ENCODE assay signal across 24 cellular contexts in genomic region chr5:17374157-17374556, GRCh38.
DNase-seq lines count a peak whose midpoint lies in the region; ATAC-seq and TF ChIP-seq lines count a peak whose summit lies in the region.
"Had no signal": no experiment of that assay in that cellular context is flagged by ENCODE, and none has a peak within 500 bp of the region (broad histone marks: within the 10 kb centered on the region; RNA-seq: fewer than 3 reads in every experiment).

No MANE protein-coding gene starts in this region.

- no peak overlapping the region for H2BK5ac ChIP-seq in H9 (ENCODE audit: insufficient read length, low read length)

- peak overlapping the region in 1 of 2 experiments; percentile 21; a peak in 1 of 5 replicates for H3K4me3 Mint-ChIP-seq in H9
- H3K4me3 Mint-ChIP-seq in stimulated activated effector memory CD8-positive, alpha-beta T cell treated with anti-CD3 and anti-CD28 coated beads, Interleukin-12 subunit alpha, Interleukin-12 subunit beta, amount 100 ng/mL, for 72 hours, result no peak overlapping the region
- H3K4me3 Mint-ChIP-seq: activated CD4-positive, alpha-beta memory T cell treated with anti-CD3 and anti-CD28 coated beads, Interleukin-2, amount 10 ng/mL, durations not matched to agents 7 days and 5 days; activated naive CD8-positive, alpha-beta T cell treated with anti-CD3 and anti-CD28 coated beads, Interleukin-2, amount 10 ng/mL, durations not matched to agents 7 days and 5 days; CD8-positive, alpha-beta memory T cell had no signal

- BruUV-seq in PC-9 (replicated peaks; lab: Mats Ljungman, UMichigan), result no TSS peak

- intact Hi-C loops in PC-9 (cut with micrococcal nuclease; ENCODE audit: unreplicated experiment) (no loop called here), aorta (cut with DNase I) (no loop called here), vagina (cut with DNase I) (no loop called here)

- H3K79me2 ChIP-seq in H9 (ENCODE audit: insufficient read depth, low read length), result no peaks in the 10 kb centered on the region
- no peaks in the 10 kb centered on the region for H3K79me2 ChIP-seq in PC-9 (ENCODE audit: low read depth)

- H3K27me3 ChIP-seq in H9 (ENCODE audit: insufficient read depth, low read length) (no peaks in the 10 kb centered on the region), PC-9 (ENCODE audit: insufficient read depth, low read depth) (no peaks in the 10 kb centered on the region), skeletal muscle tissue (ENCODE audit: control insufficient read depth in 3 of 3, insufficient read depth in 3 of 3, low read length in 3 of 3) (no peaks in the 10 kb centered on the region), aorta (ENCODE audit: control insufficient read depth in 1 of 2, insufficient read depth in 2 of 2, low read length in 1 of 2) (no peaks in the 10 kb centered on the region), vagina (no peaks in the 10 kb centered on the region)
- H3K27me3 ChIP-seq: breast epithelium, heart right ventricle, neutrophil, thyroid gland had no signal

- H3K4me3 ChIP-seq in PC-9 (no peak overlapping the region), skeletal muscle tissue (ENCODE audit: low read length in 3 of 3) (no peak overlapping the region), aorta (ENCODE audit: low read length in 2 of 2) (no peak overlapping the region), vagina (no peak overlapping the region)
- H3K4me3 ChIP-seq: breast epithelium, coronary artery, heart right ventricle, left ventricle myocardium inferior, prostate gland, thyroid gland had no signal

- no peak overlapping the region for H2BK12ac ChIP-seq in H9 (ENCODE audit: insufficient read length, low read depth, low read length)

- H3K9me3 ChIP-seq in H9 (ENCODE audit: control insufficient read depth, low read depth, low read length), result no peaks in the 10 kb centered on the region
- no peaks in the 10 kb centered on the region for H3K9me3 ChIP-seq in PC-9 (ENCODE audit: insufficient read depth, low read depth)
- H3K9me3 ChIP-seq in skeletal muscle tissue (ENCODE audit: control insufficient read depth in 3 of 3, low read length in 3 of 3), result no peaks in the 10 kb centered on the region
- H3K9me3 ChIP-seq in aorta (ENCODE audit: control insufficient read depth, low read length), result peaks cover 1% of the 10 kb centered on the region
- no peaks in the 10 kb centered on the region for H3K9me3 ChIP-seq in vagina
- H3K9me3 ChIP-seq: breast epithelium, left ventricle myocardium inferior, neutrophil, prostate gland, thyroid gland had no signal

- H3K27ac ChIP-seq in H9 (ENCODE audit: insufficient read length, low read depth, low read length) (no peak overlapping the region), PC-9 (no peak overlapping the region), epithelial cell of prostate (peak overlapping the region; percentile 36), skeletal muscle tissue (ENCODE audit: low read depth, low read length) (peak overlapping the region; percentile 11), aorta (ENCODE audit: low read depth in 1 of 2, low read length in 2 of 2) (no peak overlapping the region), vagina (no peak overlapping the region)
- H3K27ac ChIP-seq: breast epithelium, coronary artery, left ventricle myocardium inferior, neutrophil, prostate gland, thyroid gland had no signal

- H3K36me3 ChIP-seq in PC-9 (ENCODE audit: low read depth), result no peaks in the 10 kb centered on the region
- no peaks in the 10 kb centered on the region for H3K36me3 ChIP-seq in skeletal muscle tissue (ENCODE audit: control insufficient read depth in 3 of 3, insufficient read depth in 3 of 3, low read length in 3 of 3)
- no peaks in the 10 kb centered on the region for H3K36me3 ChIP-seq in aorta (ENCODE audit: control insufficient read depth in 1 of 2, insufficient read depth in 2 of 2, low read length in 1 of 2)
- no peaks in the 10 kb centered on the region for H3K36me3 ChIP-seq in vagina
- H3K36me3 ChIP-seq: breast epithelium, heart right ventricle, left ventricle myocardium inferior, neutrophil, prostate gland, thyroid gland had no signal

- H3K4me1 Mint-ChIP-seq in H9, result peaks cover 24% of the 10 kb centered on the region in 2 experiments
- no peaks in the 10 kb centered on the region for H3K4me1 Mint-ChIP-seq in stimulated activated effector memory CD8-positive, alpha-beta T cell treated with anti-CD3 and anti-CD28 coated beads, Interleukin-12 subunit alpha, Interleukin-12 subunit beta, amount 100 ng/mL, for 72 hours
- H3K4me1 Mint-ChIP-seq: activated CD4-positive, alpha-beta memory T cell treated with anti-CD3 and anti-CD28 coated beads, Interleukin-2, amount 10 ng/mL, durations not matched to agents 7 days and 5 days; activated naive CD8-positive, alpha-beta T cell treated with anti-CD3 and anti-CD28 coated beads, Interleukin-2, amount 10 ng/mL, durations not matched to agents 7 days and 5 days; CD8-positive, alpha-beta memory T cell had no signal

- H3K9me3 Mint-ChIP-seq in H9, result peaks cover 0 to 3% of the 10 kb centered on the region in 2 experiments; a peak in 2 of 5 replicates
- H3K9me3 Mint-ChIP-seq in stimulated activated effector memory CD8-positive, alpha-beta T cell treated with anti-CD3 and anti-CD28 coated beads, Interleukin-12 subunit alpha, Interleukin-12 subunit beta, amount 100 ng/mL, for 72 hours, result peaks cover 9% of the 10 kb centered on the region

- no peak overlapping the region for H4K5ac ChIP-seq in H9 (ENCODE audit: insufficient read length, low read depth, low read length)

- H3K27ac Mint-ChIP-seq in H9, result peak overlapping the region; percentile 74 to 93 (median 81)
- H3K27ac Mint-ChIP-seq in stimulated activated effector memory CD8-positive, alpha-beta T cell treated with anti-CD3 and anti-CD28 coated beads, Interleukin-12 subunit alpha, Interleukin-12 subunit beta, amount 100 ng/mL, for 72 hours, result no peak overlapping the region
- H3K27ac Mint-ChIP-seq: activated CD4-positive, alpha-beta memory T cell treated with anti-CD3 and anti-CD28 coated beads, Interleukin-2, amount 10 ng/mL, durations not matched to agents 7 days and 5 days; activated naive CD8-positive, alpha-beta T cell treated with anti-CD3 and anti-CD28 coated beads, Interleukin-2, amount 10 ng/mL, durations not matched to agents 7 days and 5 days; CD8-positive, alpha-beta memory T cell had no signal

- H3K14ac ChIP-seq in H9 (ENCODE audit: insufficient read depth, low read length), result no peak overlapping the region

- H3K9ac ChIP-seq in H9 (ENCODE audit: extremely low read depth, insufficient read length, low read length) (no peak overlapping the region), skeletal muscle tissue (ENCODE audit: low read depth in 1 of 3, low read length in 3 of 3) (no peak overlapping the region)

- H2BK15ac ChIP-seq in H9 (ENCODE audit: low read depth, low read length), result no peak overlapping the region

- no peak for ATAC-seq in aorta (ENCODE audit: low FRiP score)
- ATAC-seq in stimulated activated effector memory CD8-positive, alpha-beta T cell treated with anti-CD3 and anti-CD28 coated beads, Interleukin-12 subunit alpha, Interleukin-12 subunit beta, amount 100 ng/mL, for 72 hours, result no peak
- ATAC-seq: heart right ventricle had no signal

- no peak overlapping the region for H2BK120ac ChIP-seq in H9 (ENCODE audit: low read depth, low read length, poor library complexity, severe bottlenecking)

- WGBS in H9 (ENCODE audit: extremely low coverage, insufficient read length, low lambda C conversion rate), result no CpG with 5 or more reads among the region's 6 CpGs
- WGBS in aorta, 2 donors, result 80 to 83% methylated on average over 6 of the region's 6 CpGs

- no peaks in the 10 kb centered on the region for H3K79me1 ChIP-seq in H9 (ENCODE audit: insufficient read depth, low read depth, low read length, poor library complexity, severe bottlenecking)

- H2BK20ac ChIP-seq in H9 (ENCODE audit: low read depth, low read length, poor library complexity, severe bottlenecking), result no peak overlapping the region

- no peak overlapping the region for H3K4me2 ChIP-seq in H9 (ENCODE audit: insufficient read depth, insufficient read length, low read length)
- H3K4me2 ChIP-seq in PC-9, result 0 out of 2 replicates have a peak overlapping the region, but pooled peaks have one; percentile 77

- H3F3A ChIP-seq in PC-9 (ENCODE audit: insufficient read depth, low read depth), result no peaks in the 10 kb centered on the region

- no peak overlapping the region for H3K18ac ChIP-seq in H9 (ENCODE audit: insufficient read length, low read depth, low read length)

- no peaks in the 10 kb centered on the region for H3K9me2 ChIP-seq in PC-9 (ENCODE audit: insufficient read depth)

- H4K91ac ChIP-seq in H9 (ENCODE audit: insufficient read length, low read depth, low read length), result no peak overlapping the region

- no peak overlapping the region for H4K8ac ChIP-seq in H9 (replicated peaks; ENCODE audit: insufficient read length, low read depth, low read length)

- H3T11ph ChIP-seq in H9 (ENCODE audit: low read length), result no peak overlapping the region

- TF ChIP-seq CTCF in H9 (conservative IDR thresholded peaks at IDR 0.05) (no peak), PC-9 (conservative IDR thresholded peaks at IDR 0.05) (no peak), vagina (IDR thresholded peaks at IDR 0.05) (no peak)

- H3K4me1 ChIP-seq in H9 (ENCODE audit: insufficient read depth, low read length) (peaks cover 9% of the 10 kb centered on the region; the same call in 1 of the 2 replicates), PC-9 (replicated peaks; ENCODE audit: insufficient read depth) (peaks cover 20% of the 10 kb centered on the region), skeletal muscle tissue (ENCODE audit: control insufficient read depth in 3 of 3, insufficient read depth in 3 of 3, low read length in 3 of 3) (no peaks in the 10 kb centered on the region), aorta (ENCODE audit: control insufficient read depth in 1 of 2, insufficient read depth in 2 of 2, low read length in 2 of 2) (peaks cover 0 to 1% of the 10 kb centered on the region in 2 donors), vagina (no peaks in the 10 kb centered on the region)
- H3K4me1 ChIP-seq: breast epithelium, left ventricle myocardium inferior, prostate gland, thyroid gland had no signal

- H2AFZ ChIP-seq in H9 (ENCODE audit: low read length) (no peak overlapping the region), PC-9 (no peak overlapping the region)

- no peak for DNase-seq in H9
- no peak for DNase-seq in PC-9
- DNase-seq in epithelial cell of prostate (ENCODE audit: low read depth, low spot score), result peak; percentile 10
- no peak for DNase-seq in aorta
- no peak for DNase-seq in stimulated activated effector memory CD8-positive, alpha-beta T cell treated with anti-CD3 and anti-CD28 coated beads, Interleukin-12 subunit alpha, Interleukin-12 subunit beta, amount 100 ng/mL, for 72 hours (ENCODE audit: low spot score in 2 of 2)
- no peak for DNase-seq in vagina (ENCODE audit: extremely low spot score in 2 of 2)
- no peak for DNase-seq in stimulated activated CD4-positive, alpha-beta T cell treated with anti-CD3 and anti-CD28 coated beads, Interleukin-2, amount 100 ng/mL, for 24 hours
- DNase-seq: activated CD4-positive, alpha-beta memory T cell treated with anti-CD3 and anti-CD28 coated beads, Interleukin-2, amount 10 ng/mL, durations not matched to agents 7 days and 5 days; activated CD4-positive, CD25-positive, alpha-beta regulatory T cell; activated effector memory CD4-positive, alpha-beta T cell treated with Interleukin-2 at 50 U/mL for 16 hours; activated naive CD8-positive, alpha-beta T cell treated with anti-CD3 and anti-CD28 coated beads, Interleukin-2, amount 10 ng/mL, durations not matched to agents 7 days and 5 days; CD8-positive, alpha-beta memory T cell; heart right ventricle; left ventricle myocardium inferior; NCI-H1417; NCI-H446 treated with DMSO at 0.1 percent for 48 hours; stimulated activated CD4-positive, alpha-beta T cell treated with anti-CD3 and anti-CD28 coated beads, Interleukin-1b, Interleukin-23, amount 100 ng/mL, for 48 hours; stimulated activated naive CD4-positive, alpha-beta T cell; thyroid gland had no signal

- no peak overlapping the region for H3K23ac ChIP-seq in H9 (ENCODE audit: insufficient read length, low read depth, low read length)

- no peaks in the 10 kb centered on the region for H3K23me2 ChIP-seq in H9 (ENCODE audit: insufficient read length, low read depth, low read length, poor library complexity, severe bottlenecking)

- POLR2A ChIA-PET in PC-9 (lab: Charles Lee; ENCODE audit: unreplicated experiment), result no interaction called here

- no peaks in the 10 kb centered on the region for H4K20me1 ChIP-seq in H9 (ENCODE audit: control insufficient read depth, insufficient read depth, insufficient read length)
- H4K20me1 ChIP-seq in PC-9 (ENCODE audit: insufficient read depth), result no peaks in the 10 kb centered on the region

- no peak overlapping the region for H3K56ac ChIP-seq in H9 (ENCODE audit: insufficient read length, low read depth, low read length)

- TF ChIP-seq POLR2A in vagina (IDR thresholded peaks at IDR 0.05), result no peak

- H3K36me3 Mint-ChIP-seq in H9 (ENCODE audit: insufficient read depth in 1 of 3, low read depth in 3 of 3), result peaks cover 0 to 2% (median 1%) of the 10 kb centered on the region in 3 experiments; a peak in 4 of 7 replicates
- no peaks in the 10 kb centered on the region for H3K36me3 Mint-ChIP-seq in stimulated activated effector memory CD8-positive, alpha-beta T cell treated with anti-CD3 and anti-CD28 coated beads, Interleukin-12 subunit alpha, Interleukin-12 subunit beta, amount 100 ng/mL, for 72 hours
- H3K36me3 Mint-ChIP-seq: activated naive CD8-positive, alpha-beta T cell treated with anti-CD3 and anti-CD28 coated beads, Interleukin-2, amount 10 ng/mL, durations not matched to agents 7 days and 5 days; CD8-positive, alpha-beta memory T cell had no signal

- H2AK5ac ChIP-seq in H9 (ENCODE audit: insufficient read length, low read length), result no peak overlapping the region

- H3K27me3 Mint-ChIP-seq in H9 (ENCODE audit: low read depth), result no peaks in the 10 kb centered on the region
- H3K27me3 Mint-ChIP-seq: activated CD4-positive, alpha-beta memory T cell treated with anti-CD3 and anti-CD28 coated beads, Interleukin-2, amount 10 ng/mL, durations not matched to agents 7 days and 5 days; activated naive CD8-positive, alpha-beta T cell treated with anti-CD3 and anti-CD28 coated beads, Interleukin-2, amount 10 ng/mL, durations not matched to agents 7 days and 5 days; CD8-positive, alpha-beta memory T cell had no signal

- CTCF ChIA-PET in PC-9 (lab: Charles Lee), result no interaction called here

- no peak overlapping the region for H3K4ac ChIP-seq in H9 (ENCODE audit: low read depth, low read length)

Comparison
In these comparisons a context has a peak if more than half of its experiments do, and no peak if none do; other contexts are left out.
1. H3K27ac ChIP-seq: peak in epithelial cell of prostate (single experiment) and skeletal muscle tissue (single experiment); none in H9 (single experiment), PC-9 (single experiment), aorta (0 of 2) and vagina (single experiment).